Comparison of ENCODE assay signal across 9 cellular contexts in genomic region chr2:127197475-127198385, GRCh38. TPM values are rescaled to one million over a fixed set of nuclear protein-coding genes. Genes with fewer than 3 reads are reported as not detected.
DNase-seq lines count a peak whose midpoint lies in the region; ATAC-seq and TF ChIP-seq lines count a peak whose summit lies in the region.
"Had no signal": no experiment of that assay in that cellular context is flagged by ENCODE, and none has a peak within 500 bp of the region (broad histone marks: within the 10 kb centered on the region; RNA-seq: fewer than 3 reads in every experiment).

No MANE protein-coding gene starts in this region.

- DNase-seq in GDM1 (lab: John Stamatoyannopoulos, UW) (peak; percentile 54), NCI-H2171 (lab: John Stamatoyannopoulos, UW) (peak; percentile 72), mesenchymal stem cell (peak; percentile 77), lower leg skin (ENCODE audit: low spot score in 2 of 2) (no peak)
- peak; percentile 31 for DNase-seq in central memory CD4-positive, alpha-beta T cell
- peak; percentile 25 for DNase-seq in stimulated activated naive B cell treated with anti-CD40 and anti-IgM and Interleukin-4, amounts not matched to agents 10 μg/mL and 1 μg/mL and 100 μg/mL, for 72 hours

- no peak overlapping the region for H4K8ac ChIP-seq in mesenchymal stem cell (ENCODE audit: low read length)

- peak; percentile 89 for ATAC-seq in HG02852 (IDR thresholded peaks at IDR 0.05; ENCODE audit: unreplicated experiment)
- peak; percentile 94 to 96 for ATAC-seq in stimulated activated naive B cell treated with anti-CD40 and anti-IgM and Interleukin-4, amounts not matched to agents 10 μg/mL and 1 μg/mL and 100 μg/mL, for 72 hours (replicated peaks)

- H3K14ac ChIP-seq in mesenchymal stem cell (ENCODE audit: low read length in 2 of 2) = no peak overlapping the region

- H3K9me3 Mint-ChIP-seq in stimulated activated naive B cell treated with anti-CD40 and anti-IgM and Interleukin-4, amounts not matched to agents 10 μg/mL and 1 μg/mL and 100 μg/mL, for 72 hours = no peaks in the 10 kb centered on the region

- no peak for TF ChIP-seq POLR2A in lower leg skin (IDR thresholded peaks at IDR 0.05)

- intact Hi-C loops in lower leg skin (cut with DNase I; ENCODE audit: low total_unique reads) = loop anchor here (10.0 kb wide), 1 partner anchor 287 kb away; no protein-coding TSS in a partner anchor

- H3K27me3 ChIP-seq in mesenchymal stem cell (ENCODE audit: control insufficient read depth in 1 of 2, insufficient read depth in 1 of 2, low read length in 2 of 2) = no peaks in the 10 kb centered on the region
- H3K27me3 ChIP-seq: dorsolateral prefrontal cortex had no signal

- peaks cover 4 to 6% of the 10 kb centered on the region in 2 donors for H3K4me1 Mint-ChIP-seq in stimulated activated naive B cell treated with anti-CD40 and anti-IgM and Interleukin-4, amounts not matched to agents 10 μg/mL and 1 μg/mL and 100 μg/mL, for 72 hours

- H3K36me3 Mint-ChIP-seq in stimulated activated naive B cell treated with anti-CD40 and anti-IgM and Interleukin-4, amounts not matched to agents 10 μg/mL and 1 μg/mL and 100 μg/mL, for 72 hours = no peaks in the 10 kb centered on the region

- no peak overlapping the region for H3K9ac ChIP-seq in mesenchymal stem cell (ENCODE audit: low read length)

- H3K27ac ChIP-seq in VCaP (no peak overlapping the region), mesenchymal stem cell (ENCODE audit: low read length, poor library complexity, severe bottlenecking) (no peak overlapping the region)
- H3K27ac ChIP-seq: dorsolateral prefrontal cortex had no signal

- peaks cover 0 to 28% of the 10 kb centered on the region in 2 experiments for H3K36me3 ChIP-seq in mesenchymal stem cell (ENCODE audit: control insufficient read depth in 1 of 2, insufficient read depth in 2 of 2, low read depth in 1 of 2, low read length in 2 of 2)

- H3K4me3 Mint-ChIP-seq in stimulated activated naive B cell treated with anti-CD40 and anti-IgM and Interleukin-4, amounts not matched to agents 10 μg/mL and 1 μg/mL and 100 μg/mL, for 72 hours = peak overlapping the region; percentile 74 to 75

- no peak overlapping the region for H2BK5ac ChIP-seq in mesenchymal stem cell (ENCODE audit: low read depth, low read length, poor library complexity, severe bottlenecking)

- 66% methylated on average over 18 of the region's 19 CpGs for WGBS in mesenchymal stem cell
- 60 to 67% methylated on average over 19 of the region's 19 CpGs for WGBS in lower leg skin, 2 donors

- H2BK15ac ChIP-seq in mesenchymal stem cell (ENCODE audit: low read depth, poor library complexity, severe bottlenecking) = no peak overlapping the region

- peaks cover 0 to 11% of the 10 kb centered on the region in 2 donors for H3K27me3 Mint-ChIP-seq in stimulated activated naive B cell treated with anti-CD40 and anti-IgM and Interleukin-4, amounts not matched to agents 10 μg/mL and 1 μg/mL and 100 μg/mL, for 72 hours

- peak overlapping the region; percentile 15 for H3K27ac Mint-ChIP-seq in stimulated activated naive B cell treated with anti-CD40 and anti-IgM and Interleukin-4, amounts not matched to agents 10 μg/mL and 1 μg/mL and 100 μg/mL, for 72 hours

- TF ChIP-seq CTCF in VCaP (conservative IDR thresholded peaks at IDR 0.05) (peak; percentile 85), lower leg skin (IDR thresholded peaks at IDR 0.05) (no peak)

- H3K9me3 ChIP-seq in mesenchymal stem cell (ENCODE audit: control insufficient read depth, low read length) = no peaks in the 10 kb centered on the region

- no peak overlapping the region for H4K91ac ChIP-seq in mesenchymal stem cell (ENCODE audit: low read length)

- H3K4me2 ChIP-seq in mesenchymal stem cell (ENCODE audit: low read length, poor library complexity, severe bottlenecking) = no peak overlapping the region

- no peak overlapping the region for H2BK12ac ChIP-seq in mesenchymal stem cell (ENCODE audit: low read length in 2 of 2)

- no peak overlapping the region for H2AFZ ChIP-seq in mesenchymal stem cell (ENCODE audit: low read depth, low read length)

- H3K4me1 ChIP-seq in mesenchymal stem cell (ENCODE audit: control insufficient read depth, insufficient read depth, low read depth, low read length) = peaks cover 6% of the 10 kb centered on the region

- H2AK5ac ChIP-seq in mesenchymal stem cell (ENCODE audit: low read length, severe bottlenecking) = no peak overlapping the region

- H3K79me1 ChIP-seq in mesenchymal stem cell (replicated peaks; ENCODE audit: low read length, poor library complexity, severe bottlenecking) = no peaks in the 10 kb centered on the region

- peak overlapping the region in 1 of 2 experiments; percentile 12 for H3K18ac ChIP-seq in mesenchymal stem cell (ENCODE audit: low read depth in 1 of 2, low read length in 2 of 2)

- no peak overlapping the region for H2BK120ac ChIP-seq in mesenchymal stem cell (ENCODE audit: low read depth, low read length)

- H3K4ac ChIP-seq in mesenchymal stem cell (ENCODE audit: low read depth in 1 of 2, low read length in 2 of 2) = no peak overlapping the region

- H3K23ac ChIP-seq in mesenchymal stem cell (ENCODE audit: low read length in 2 of 2) = no peak overlapping the region

- H3K4me3 ChIP-seq in mesenchymal stem cell (ENCODE audit: insufficient read depth in 1 of 2, low read depth in 1 of 2, low read length in 2 of 2) (no peak overlapping the region), lower leg skin (ENCODE audit: low read depth, poor library complexity, severe bottlenecking) (no peak overlapping the region)
- H3K4me3 ChIP-seq: dorsolateral prefrontal cortex had no signal

RNA-seq across cellular contexts. Expression of gene CYP27C1, which starts 22.4 kb away (rescaled TPM):
- polyA plus RNA-seq in mesenchymal stem cell (2013, experiment 1 of 2) = 0.35 TPM
- 0.27 TPM for polyA plus RNA-seq in mesenchymal stem cell (2013, experiment 2 of 2)
- total RNA-seq in lower leg skin = 1 to 10 TPM; 2.4 to 3.5 (median 2.7) TPM

Comparison
In these comparisons a context has a peak if more than half of its experiments do, and no peak if none do; other contexts are left out.
1. DNase-seq: peak in GDM1 (single experiment), NCI-H2171 (single experiment), central memory CD4-positive, alpha-beta T cell (single experiment), mesenchymal stem cell (single experiment) and stimulated activated naive B cell treated with anti-CD40 and anti-IgM and Interleukin-4, amounts not matched to agents 10 μg/mL and 1 μg/mL and 100 μg/mL, for 72 hours (single experiment); none in lower leg skin (0 of 2).